Comparison of ENCODE assay signal across 20 cellular contexts in genomic region chr2:197281421-197281820, GRCh38. TPM values are rescaled to one million over a fixed set of nuclear protein-coding genes. Genes with fewer than 3 reads are reported as not detected.
A peak's percentile ranks its signal among the peaks of the same experiment; 100 is the strongest.
DNase-seq lines count a peak whose midpoint lies in the region; ATAC-seq and TF ChIP-seq lines count a peak whose summit lies in the region.
"Had no signal": no experiment of that assay in that cellular context is flagged by ENCODE, and none has a peak within 500 bp of the region (broad histone marks: within the 10 kb centered on the region; RNA-seq: fewer than 3 reads in every experiment).

No MANE protein-coding gene starts in this region.

- H3K9me3 Mint-ChIP-seq in IgD-negative memory B cell (no peaks in the 10 kb centered on the region), activated B cell treated with CpG ODN at 0.5 μM for 24 hours (no peaks in the 10 kb centered on the region)
- H3K9me3 Mint-ChIP-seq in naive thymus-derived CD4-positive, alpha-beta T cell, result peaks cover 0 to 3% (median 0%) of the 10 kb centered on the region in 11 donors
- H3K9me3 Mint-ChIP-seq: endodermal cell, GM23338 had no signal

- TF ChIP-seq POLR2A in uterus (IDR thresholded peaks at IDR 0.05), result no peak

- H3K27ac Mint-ChIP-seq in IgD-negative memory B cell (peak overlapping the region in 2 of 3 donors; percentile 19 to 92), activated B cell treated with CpG ODN at 0.5 μM for 24 hours (peak overlapping the region; percentile 76)
- peak overlapping the region; percentile 53 to 99 (median 90) for H3K27ac Mint-ChIP-seq in naive thymus-derived CD4-positive, alpha-beta T cell
- H3K27ac Mint-ChIP-seq: endodermal cell, GM23338 had no signal

- no peaks in the 10 kb centered on the region for H3K9me3 ChIP-seq in naive thymus-derived CD4-positive, alpha-beta T cell (ENCODE audit: control insufficient read depth in 2 of 3, low read length in 3 of 3)
- no peaks in the 10 kb centered on the region for H3K9me3 ChIP-seq in uterus
- H3K9me3 ChIP-seq: gastrocnemius medialis, Peyer's patch had no signal

- CTCF ChIA-PET in activated B cell treated with CpG ODN at 0.5 μM for 24 hours (lab: Charles Lee), result interaction anchor here (0.6 kb wide), 1 partner anchor 87 kb away, joined by 3 read pairs; no protein-coding TSS in a partner anchor
- CTCF ChIA-PET in naive thymus-derived CD4-positive, alpha-beta T cell (lab: Charles Lee), result no interaction called here

- peak overlapping the region; percentile 17 for H3K27ac ChIP-seq in naive thymus-derived CD4-positive, alpha-beta T cell (ENCODE audit: low read depth, low read length)
- H3K27ac ChIP-seq in uterus, result peak overlapping the region in 1 of 2 donors; percentile 7
- H3K27ac ChIP-seq: gastrocnemius medialis, Peyer's patch had no signal

- POLR2A ChIA-PET in activated B cell treated with CpG ODN at 0.5 μM for 24 hours (lab: Charles Lee), result interaction anchor here (0.6 to 1.0 kb wide), 3 partner anchors 9 to 21 kb away, joined by 5 read pairs; no protein-coding TSS in a partner anchor
- POLR2A ChIA-PET in naive thymus-derived CD4-positive, alpha-beta T cell (lab: Charles Lee), result interaction anchor here (0.6 to 2.8 kb wide), 7 partner anchors 14 to 83 kb away, joined by 3 to 10 read pairs (median 5); no protein-coding TSS in a partner anchor

- no peak overlapping the region for H3K4me3 ChIP-seq in naive thymus-derived CD4-positive, alpha-beta T cell (ENCODE audit: low read length)
- no peak overlapping the region for H3K4me3 ChIP-seq in uterus
- H3K4me3 ChIP-seq: gastrocnemius medialis, GM23338, Peyer's patch had no signal

- DNase-seq in SKM-1 treated with dmso at 0.1 percent for 144 hours (lab: John Stamatoyannopoulos, UW; ENCODE audit: unreplicated experiment), result peak; percentile 43
- no peak for DNase-seq in SKM-1 (lab: John Stamatoyannopoulos, UW; ENCODE audit: unreplicated experiment)
- DNase-seq in activated B cell treated with CpG ODN at 0.5 μM for 24 hours, result no peak
- no peak for DNase-seq in naive thymus-derived CD4-positive, alpha-beta T cell
- no peak for DNase-seq in uterus
- DNase-seq in GM03348 (ENCODE audit: low spot score), result no peak
- DNase-seq: activated CD4-positive, alpha-beta T cell treated with anti-CD3 and anti-CD28 coated beads for 48 hours; activated effector memory CD4-positive, alpha-beta T cell treated with anti-CD3 and anti-CD28 coated beads, Interleukin-2, amount 50 U/mL, for 16 hours; endodermal cell; gastrocnemius medialis; mesenchymal stem cell; NCI-H1436; NCI-H446; nucleus accumbens; Peyer's patch; stimulated activated CD4-positive, alpha-beta T cell treated with anti-CD3 and anti-CD28 coated beads, Interleukin-4, amount 100 ng/mL, for 4 hours; T-helper 1 cell had no signal

- H3K27me3 Mint-ChIP-seq in IgD-negative memory B cell (no peaks in the 10 kb centered on the region), activated B cell treated with CpG ODN at 0.5 μM for 24 hours (no peaks in the 10 kb centered on the region)
- H3K27me3 Mint-ChIP-seq in naive thymus-derived CD4-positive, alpha-beta T cell, result no peaks in the 10 kb centered on the region

- H3K36me3 Mint-ChIP-seq in IgD-negative memory B cell (no peaks in the 10 kb centered on the region), activated B cell treated with CpG ODN at 0.5 μM for 24 hours (ENCODE audit: low read depth) (peaks cover 51% of the 10 kb centered on the region)
- peaks cover 0 to 29% (median 10%) of the 10 kb centered on the region in 5 donors for H3K36me3 Mint-ChIP-seq in naive thymus-derived CD4-positive, alpha-beta T cell

- peaks cover 77 to 89% of the 10 kb centered on the region in 2 donors for H3K4me1 ChIP-seq in naive thymus-derived CD4-positive, alpha-beta T cell (ENCODE audit: control insufficient read depth in 2 of 2, insufficient read depth in 2 of 2, low read length in 2 of 2)
- no peaks in the 10 kb centered on the region for H3K4me1 ChIP-seq in uterus

- H3K36me3 ChIP-seq in naive thymus-derived CD4-positive, alpha-beta T cell (ENCODE audit: control insufficient read depth in 2 of 3, insufficient read depth in 3 of 3, low read length in 3 of 3), result no peaks in the 10 kb centered on the region
- no peaks in the 10 kb centered on the region for H3K36me3 ChIP-seq in uterus
- H3K36me3 ChIP-seq: gastrocnemius medialis, Peyer's patch had no signal

- H3K4me1 Mint-ChIP-seq in IgD-negative memory B cell, result peaks cover 62 to 72% (median 69%) of the 10 kb centered on the region in 3 donors
- peaks cover 92% of the 10 kb centered on the region for H3K4me1 Mint-ChIP-seq in activated B cell treated with CpG ODN at 0.5 μM for 24 hours
- H3K4me1 Mint-ChIP-seq in naive thymus-derived CD4-positive, alpha-beta T cell, result peaks cover 69 to 99% (median 86%) of the 10 kb centered on the region in 7 donors

- ATAC-seq in activated B cell treated with CpG ODN at 0.5 μM for 24 hours (ENCODE audit: low read depth) (no peak), HG03045 (IDR thresholded peaks at IDR 0.05; ENCODE audit: unreplicated experiment) (no peak)
- peak; percentile 31 for ATAC-seq in naive thymus-derived CD4-positive, alpha-beta T cell
- ATAC-seq: gastrocnemius medialis, GM23338 had no signal

- TF ChIP-seq CTCF in activated B cell treated with CpG ODN at 0.5 μM for 24 hours (IDR thresholded peaks at IDR 0.05), result no peak
- no peak for TF ChIP-seq CTCF in uterus (IDR thresholded peaks at IDR 0.05)

- intact Hi-C loops in activated B cell treated with CpG ODN at 0.5 μM for 24 hours (cut with micrococcal nuclease), result no loop called here
- intact Hi-C loops in naive thymus-derived CD4-positive, alpha-beta T cell (cut with micrococcal nuclease), result loop anchor here in 1 of 2 donors (2.0 kb wide), 1 partner anchor 15 kb away; no protein-coding TSS in a partner anchor
- intact Hi-C loops in uterus (cut with DNase I; ENCODE audit: low total_unique reads), result no loop called here

- H3K4me3 Mint-ChIP-seq in IgD-negative memory B cell (peak overlapping the region in 3 of 4 donors; percentile 3 to 29 (median 6)), activated B cell treated with CpG ODN at 0.5 μM for 24 hours (peak overlapping the region; percentile 11)
- H3K4me3 Mint-ChIP-seq in naive thymus-derived CD4-positive, alpha-beta T cell, result peak overlapping the region in 9 of 10 donors; percentile 25 to 80 (median 72)
- H3K4me3 Mint-ChIP-seq: endodermal cell, GM23338 had no signal

- no peaks in the 10 kb centered on the region for H3K27me3 ChIP-seq in naive thymus-derived CD4-positive, alpha-beta T cell (ENCODE audit: control insufficient read depth in 2 of 2, insufficient read depth in 2 of 2, low read length in 2 of 2)
- H3K27me3 ChIP-seq in uterus, result no peaks in the 10 kb centered on the region
- H3K27me3 ChIP-seq: gastrocnemius medialis, Peyer's patch had no signal

RNA-seq across cellular contexts. Expression of gene ANKRD44, which starts 29.2 kb away (rescaled TPM):
- 91.6 TPM for polyA plus RNA-seq in IgD-negative memory B cell
- total RNA-seq in activated B cell treated with CpG ODN at 0.5 μM for 24 hours (154 and 185 TPM in 2 replicates), uterus (10 to 100 TPM; 14.4 to 71.5 (median 23.2) TPM)
- total RNA-seq in naive thymus-derived CD4-positive, alpha-beta T cell, result 100 to 1,000 TPM; 234 to 296 (median 291) TPM
- 10 to 100 TPM; 88.6 to 95.4 TPM for polyA plus RNA-seq in naive thymus-derived CD4-positive, alpha-beta T cell

Comparison
In these comparisons a context has a peak if more than half of its experiments do, and no peak if none do; other contexts are left out.
1. H3K4me3 Mint-ChIP-seq: peak in every context shown above with its lines; median percentile 72 in naive thymus-derived CD4-positive, alpha-beta T cell; 11 in activated B cell treated with CpG ODN at 0.5 μM for 24 hours; 6 in IgD-negative memory B cell.